ENCODE assay signal across 20 cellular contexts in the genomic region with DNA sequence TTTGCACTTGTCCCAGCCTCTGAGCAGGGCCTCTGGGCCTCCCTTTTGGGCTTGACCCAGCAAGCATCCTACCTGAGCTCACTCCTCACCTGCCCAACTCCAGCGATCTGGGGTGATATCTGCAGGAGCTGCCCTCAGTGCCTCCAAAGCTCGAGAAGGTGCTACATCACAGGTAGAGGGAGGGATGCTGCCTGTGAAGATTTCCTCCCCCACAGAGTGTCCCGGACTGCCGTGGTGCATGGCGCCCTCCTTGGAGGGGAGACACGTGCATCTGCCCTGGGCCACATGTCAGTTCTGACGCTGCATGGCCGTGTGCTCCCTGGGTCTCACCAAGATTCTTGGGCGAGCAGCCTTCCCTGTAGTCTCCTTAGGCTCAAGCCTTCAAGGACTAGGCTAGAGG. TPM values are rescaled to one million over a fixed set of nuclear protein-coding genes. Genes with fewer than 3 reads are reported as not detected.
A peak's percentile ranks its signal among the peaks of the same experiment; 100 is the strongest.
DNase-seq lines count a peak whose midpoint lies in the region; TF ChIP-seq lines count a peak whose summit lies in the region.
"Had no signal": no experiment of that assay in that cellular context is flagged by ENCODE, and none has a peak within 500 bp of the region (broad histone marks: within the 10 kb centered on the region; RNA-seq: fewer than 3 reads in every experiment).

No MANE protein-coding gene starts in this region.

- peak overlapping the region; percentile 7 for H4K91ac ChIP-seq in mesenchymal stem cell (ENCODE audit: low read length)

- no peak overlapping the region for H3K27ac Mint-ChIP-seq in chondrocyte (ENCODE audit: unreplicated experiment)
- no peak overlapping the region for H3K27ac Mint-ChIP-seq in endodermal cell
- H3K27ac Mint-ChIP-seq: CD4-positive, alpha-beta T cell had no signal

- H2AFZ ChIP-seq in Karpas-422 (ENCODE audit: low read length) (0 out of 2 replicates have a peak overlapping the region, but pooled peaks have one; percentile 30), mesenchymal stem cell (ENCODE audit: low read depth, low read length) (no peak overlapping the region)
- H2AFZ ChIP-seq: GM23248 had no signal

- TF ChIP-seq CTCF in chondrocyte (IDR thresholded peaks at IDR 0.05) (no peak), endodermal cell (conservative IDR thresholded peaks at IDR 0.05) (no peak)

- peaks cover 6% of the 10 kb centered on the region for H3K4me1 Mint-ChIP-seq in chondrocyte (ENCODE audit: low read depth)
- H3K4me1 Mint-ChIP-seq in endodermal cell: peaks cover 26% of the 10 kb centered on the region

- H3K9ac ChIP-seq in Karpas-422 (ENCODE audit: low read length): no peak overlapping the region
- H3K9ac ChIP-seq in mesenchymal stem cell (ENCODE audit: low read length): no peak overlapping the region
- no peak overlapping the region for H3K9ac ChIP-seq in endodermal cell (ENCODE audit: extremely low read depth, low read length, poor library complexity, severe bottlenecking)
- H3K9ac ChIP-seq: BLaER1, GM23248 had no signal

- no peaks in the 10 kb centered on the region for H3K36me3 ChIP-seq in Karpas-422 (ENCODE audit: insufficient read depth, low read length)
- no peaks in the 10 kb centered on the region for H3K36me3 ChIP-seq in mesenchymal stem cell (ENCODE audit: control insufficient read depth in 1 of 2, insufficient read depth in 2 of 2, low read depth in 1 of 2, low read length in 2 of 2)
- H3K36me3 ChIP-seq in endodermal cell (ENCODE audit: control insufficient read depth, insufficient read depth, low read length): no peaks in the 10 kb centered on the region
- H3K36me3 ChIP-seq: BLaER1, MG63 had no signal

- H3K27me3 Mint-ChIP-seq in chondrocyte (ENCODE audit: low read depth) (no peaks in the 10 kb centered on the region), endodermal cell (ENCODE audit: insufficient read depth) (peaks cover 5% of the 10 kb centered on the region)
- H3K27me3 Mint-ChIP-seq: CD4-positive, alpha-beta T cell had no signal

- no peak overlapping the region for H2AK5ac ChIP-seq in mesenchymal stem cell (ENCODE audit: low read length, severe bottlenecking)

- H3K27ac ChIP-seq in Karpas-422 (ENCODE audit: low read length) (no peak overlapping the region), mesenchymal stem cell (ENCODE audit: low read length, poor library complexity, severe bottlenecking) (no peak overlapping the region), substantia nigra (ENCODE audit: low read depth, low read length, poor library complexity, severe bottlenecking) (peak overlapping the region; percentile 98), endodermal cell (ENCODE audit: low read depth, low read length) (no peak overlapping the region)
- H3K27ac ChIP-seq: BLaER1, GM23248 had no signal

- H3K4me3 Mint-ChIP-seq in chondrocyte (ENCODE audit: unreplicated experiment) (no peak overlapping the region), endodermal cell (no peak overlapping the region)
- H3K4me3 Mint-ChIP-seq: CD4-positive, alpha-beta T cell; H9 had no signal

- H3K9me2 ChIP-seq in Karpas-422 (replicated peaks; ENCODE audit: insufficient read depth, low read length): no peaks in the 10 kb centered on the region

- H2BK5ac ChIP-seq in mesenchymal stem cell (ENCODE audit: low read depth, low read length, poor library complexity, severe bottlenecking): no peak overlapping the region

- no peak overlapping the region for H2BK12ac ChIP-seq in mesenchymal stem cell (ENCODE audit: low read length in 2 of 2)

- H3K9me3 ChIP-seq in Karpas-422 (ENCODE audit: low read length) (no peaks in the 10 kb centered on the region), mesenchymal stem cell (ENCODE audit: control insufficient read depth, low read length) (peaks cover 9% of the 10 kb centered on the region), endodermal cell (ENCODE audit: control insufficient read depth, low read length) (peaks cover 8% of the 10 kb centered on the region)
- H3K9me3 ChIP-seq: MG63 had no signal

- H3K4me2 ChIP-seq in Karpas-422 (ENCODE audit: low read depth, low read length, poor library complexity, severe bottlenecking) (no peak overlapping the region), mesenchymal stem cell (ENCODE audit: low read length, poor library complexity, severe bottlenecking) (no peak overlapping the region)
- H3K4me2 ChIP-seq: BLaER1 had no signal

- H4K8ac ChIP-seq in mesenchymal stem cell (ENCODE audit: low read length): no peak overlapping the region

- DNase-seq in Karpas-422 (no peak), chondrocyte (ENCODE audit: low spot score) (peak; percentile 49), mesenchymal stem cell (no peak), substantia nigra (lab: John Stamatoyannopoulos, UW) (no peak), T-helper 1 cell (no peak), endodermal cell (no peak), AG20443 (ENCODE audit: low spot score) (no peak)
- DNase-seq: CD4-positive, alpha-beta T cell; COR-L47; GM23248; H9; KBM-7; MG63; NCI-H1105 treated with DMSO at 0.1 percent for 48 hours; NCI-H2029; NCI-H446; NCI-H524 treated with DMSO at 0.1 percent for 48 hours; NCI-H774; SIG-M5 had no signal

- no peak overlapping the region for H2BK15ac ChIP-seq in mesenchymal stem cell (ENCODE audit: low read depth, poor library complexity, severe bottlenecking)

- peaks cover 5% of the 10 kb centered on the region for H3K9me3 Mint-ChIP-seq in chondrocyte (ENCODE audit: low read depth)
- H3K9me3 Mint-ChIP-seq in endodermal cell: peaks cover 11% of the 10 kb centered on the region
- H3K9me3 Mint-ChIP-seq: CD4-positive, alpha-beta T cell had no signal

- H3K4me1 ChIP-seq in Karpas-422 (ENCODE audit: low read length) (peaks cover 12% of the 10 kb centered on the region), mesenchymal stem cell (ENCODE audit: control insufficient read depth, insufficient read depth, low read depth, low read length) (no peaks in the 10 kb centered on the region), endodermal cell (ENCODE audit: control insufficient read depth, insufficient read depth, low read length) (no peaks in the 10 kb centered on the region)

- no peak overlapping the region for H3K4ac ChIP-seq in mesenchymal stem cell (ENCODE audit: low read depth in 1 of 2, low read length in 2 of 2)

- no peaks in the 10 kb centered on the region for H3K79me2 ChIP-seq in Karpas-422 (ENCODE audit: low read length)

- peaks cover 5% of the 10 kb centered on the region; the same call in 1 of the 2 replicates for H4K20me1 ChIP-seq in Karpas-422 (ENCODE audit: insufficient read depth, low read depth, low read length)
- H4K20me1 ChIP-seq: BLaER1 had no signal

- no peak overlapping the region for H3K18ac ChIP-seq in mesenchymal stem cell (ENCODE audit: low read depth in 1 of 2, low read length in 2 of 2)

- no peaks in the 10 kb centered on the region for H3K79me1 ChIP-seq in mesenchymal stem cell (replicated peaks; ENCODE audit: low read length, poor library complexity, severe bottlenecking)

- H3K4me3 ChIP-seq in Karpas-422 (ENCODE audit: low read length) (no peak overlapping the region), mesenchymal stem cell (ENCODE audit: insufficient read depth in 1 of 2, low read depth in 1 of 2, low read length in 2 of 2) (no peak overlapping the region), endodermal cell (ENCODE audit: low read length) (no peak overlapping the region)
- H3K4me3 ChIP-seq: BLaER1, GM23248, MG63 had no signal

- H3K23ac ChIP-seq in mesenchymal stem cell (ENCODE audit: low read length in 2 of 2): no peak overlapping the region

- H3K27me3 ChIP-seq in Karpas-422 (ENCODE audit: low read length): no peaks in the 10 kb centered on the region
- peaks cover 10 to 13% of the 10 kb centered on the region in 2 experiments for H3K27me3 ChIP-seq in mesenchymal stem cell (ENCODE audit: control insufficient read depth in 1 of 2, insufficient read depth in 1 of 2, low read length in 2 of 2)
- H3K27me3 ChIP-seq in endodermal cell (ENCODE audit: control insufficient read depth, insufficient read depth, low read length, poor library complexity, severe bottlenecking): no peaks in the 10 kb centered on the region
- H3K27me3 ChIP-seq: BLaER1, MG63 had no signal

- 84% methylated on average over 9 of the region's 9 CpGs for WGBS in mesenchymal stem cell
- WGBS in endodermal cell (ENCODE audit: insufficient coverage in 1 of 2, insufficient read length in 1 of 2), 2 experiments: 90 to 96% methylated on average over 3 to 9 of the region's 9 CpGs

- peak overlapping the region in 1 of 2 experiments; percentile 11 for H3K14ac ChIP-seq in mesenchymal stem cell (ENCODE audit: low read length in 2 of 2)

- no peak overlapping the region for H2BK120ac ChIP-seq in mesenchymal stem cell (ENCODE audit: low read depth, low read length)

- H3K36me3 Mint-ChIP-seq in chondrocyte (ENCODE audit: low read depth) (no peaks in the 10 kb centered on the region), endodermal cell (ENCODE audit: low read depth) (no peaks in the 10 kb centered on the region)

RNA-seq across cellular contexts. Expression of a gene that starts 27.7 kb away (rescaled TPM):
- 41.4 and 63.9 TPM in 2 replicates for total RNA-seq in Karpas-422 (2014; rRNA removed; shearing (Covaris generic); ENCODE audit: low replicate concordance)
- total RNA-seq in chondrocyte: 48.6 to 55.0 TPM (median 50.1 TPM) in 3 replicates
- polyA plus RNA-seq in mesenchymal stem cell (2013, experiment 1 of 2): 44.7 TPM
- polyA plus RNA-seq in mesenchymal stem cell (2013, experiment 2 of 2): 49.2 TPM
- 10 to 100 TPM; 27.0 to 35.3 TPM for total RNA-seq in endodermal cell
- polyA plus RNA-seq in endodermal cell (2013, experiment 1 of 2): 22.5 TPM
- polyA plus RNA-seq in endodermal cell (2013, experiment 2 of 2): 20.2 TPM

RNA-seq across cellular contexts. Expression of a gene that starts 45.7 kb away (rescaled TPM):
- 8.5 and 17.9 TPM in 2 replicates for total RNA-seq in Karpas-422 (2014; rRNA removed; shearing (Covaris generic); ENCODE audit: low replicate concordance)
- total RNA-seq in chondrocyte (7.6 to 11.2 TPM (median 9.7 TPM) in 3 replicates), endodermal cell (10 to 100 TPM; 17.3 to 27.4 TPM)
- polyA plus RNA-seq in mesenchymal stem cell (2013, experiment 1 of 2): 5.6 TPM
- polyA plus RNA-seq in mesenchymal stem cell (2013, experiment 2 of 2): 5.9 TPM
- polyA plus RNA-seq in endodermal cell (2013, experiment 1 of 2): 31.0 TPM
- 28.6 TPM for polyA plus RNA-seq in endodermal cell (2013, experiment 2 of 2)
